Comparison of ENCODE assay signal across 1 cellular context in the genomic region with DNA sequence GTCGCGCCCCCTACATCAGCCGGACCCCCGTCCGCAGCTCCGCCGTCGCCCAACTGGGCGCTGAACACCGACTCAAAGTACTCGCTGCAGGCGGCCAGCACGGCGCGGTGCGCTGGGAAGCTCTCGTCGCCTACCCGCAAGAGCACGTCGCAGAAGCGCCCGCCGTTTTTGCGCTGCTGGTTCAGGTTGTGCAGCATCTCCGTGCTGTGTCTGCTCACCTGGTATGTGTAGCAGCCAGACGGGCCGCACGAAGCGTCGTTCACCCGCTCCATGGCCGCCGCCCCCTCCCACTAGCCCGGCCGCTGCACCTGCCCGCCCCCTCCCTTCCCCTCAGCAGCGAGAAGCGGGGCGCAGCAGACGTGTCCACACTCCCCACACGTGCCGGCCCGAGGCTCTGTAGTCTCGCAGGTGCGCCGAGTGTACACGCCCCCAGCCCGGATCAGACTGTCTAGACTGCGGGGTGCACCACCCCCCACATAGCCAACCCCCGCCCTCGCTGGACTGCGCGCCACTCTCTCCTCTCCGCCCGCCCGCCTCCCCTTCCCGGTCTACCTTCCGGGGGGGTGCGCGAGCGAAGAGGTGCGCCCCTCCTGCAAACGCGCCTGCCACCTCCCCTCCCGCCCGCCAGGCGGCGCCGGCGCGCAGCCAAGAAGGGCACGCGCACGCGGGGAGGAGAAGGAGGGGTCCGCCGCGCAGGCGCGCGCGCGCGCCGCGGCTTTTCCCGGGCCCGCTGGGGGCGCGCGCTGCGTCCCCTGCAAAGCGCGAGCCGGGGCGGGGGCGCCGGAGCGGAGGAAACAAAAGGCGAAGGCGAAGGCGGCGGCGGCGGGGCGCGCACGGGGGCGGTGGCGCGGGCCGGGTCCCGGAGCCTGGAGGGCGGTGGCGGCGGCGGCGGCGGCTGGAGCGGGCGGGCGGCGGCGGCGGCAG.
TF ChIP-seq lines count a peak whose summit lies in the region.

No MANE protein-coding gene starts in this region.

TF ChIP-seq in HEK293, 187 proteins besides CTCF, POLR2A, EP300 and RAD21 (continued from another document and continues in another):
- TF ChIP-seq, protein P1, sequence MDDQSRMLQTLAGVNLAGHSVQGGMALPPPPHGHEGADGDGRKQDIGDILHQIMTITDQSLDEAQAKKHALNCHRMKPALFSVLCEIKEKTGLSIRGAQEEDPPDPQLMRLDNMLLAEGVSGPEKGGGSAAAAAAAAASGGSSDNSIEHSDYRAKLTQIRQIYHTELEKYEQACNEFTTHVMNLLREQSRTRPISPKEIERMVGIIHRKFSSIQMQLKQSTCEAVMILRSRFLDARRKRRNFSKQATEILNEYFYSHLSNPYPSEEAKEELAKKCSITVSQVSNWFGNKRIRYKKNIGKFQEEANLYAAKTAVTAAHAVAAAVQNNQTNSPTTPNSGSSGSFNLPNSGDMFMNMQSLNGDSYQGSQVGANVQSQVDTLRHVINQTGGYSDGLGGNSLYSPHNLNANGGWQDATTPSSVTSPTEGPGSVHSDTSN (CRISPR knock-in tag; IDR thresholded peaks at IDR 0.05) = peak; percentile 79
- TF ChIP-seq, protein P2, sequence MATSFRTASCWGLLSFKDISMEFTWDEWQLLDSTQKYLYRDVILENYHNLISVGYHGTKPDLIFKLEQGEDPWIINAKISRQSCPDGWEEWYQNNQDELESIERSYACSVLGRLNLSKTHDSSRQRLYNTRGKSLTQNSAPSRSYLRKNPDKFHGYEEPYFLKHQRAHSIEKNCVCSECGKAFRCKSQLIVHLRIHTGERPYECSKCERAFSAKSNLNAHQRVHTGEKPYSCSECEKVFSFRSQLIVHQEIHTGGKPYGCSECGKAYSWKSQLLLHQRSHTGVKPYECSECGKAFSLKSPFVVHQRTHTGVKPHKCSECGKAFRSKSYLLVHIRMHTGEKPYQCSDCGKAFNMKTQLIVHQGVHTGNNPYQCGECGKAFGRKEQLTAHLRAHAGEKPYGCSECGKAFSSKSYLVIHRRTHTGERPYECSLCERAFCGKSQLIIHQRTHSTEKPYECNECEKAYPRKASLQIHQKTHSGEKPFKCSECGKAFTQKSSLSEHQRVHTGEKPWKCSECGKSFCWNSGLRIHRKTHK (tag by site-specific recombination; IDR thresholded peaks at IDR 0.05) = no peak
- TF ChIP-seq, protein P3, sequence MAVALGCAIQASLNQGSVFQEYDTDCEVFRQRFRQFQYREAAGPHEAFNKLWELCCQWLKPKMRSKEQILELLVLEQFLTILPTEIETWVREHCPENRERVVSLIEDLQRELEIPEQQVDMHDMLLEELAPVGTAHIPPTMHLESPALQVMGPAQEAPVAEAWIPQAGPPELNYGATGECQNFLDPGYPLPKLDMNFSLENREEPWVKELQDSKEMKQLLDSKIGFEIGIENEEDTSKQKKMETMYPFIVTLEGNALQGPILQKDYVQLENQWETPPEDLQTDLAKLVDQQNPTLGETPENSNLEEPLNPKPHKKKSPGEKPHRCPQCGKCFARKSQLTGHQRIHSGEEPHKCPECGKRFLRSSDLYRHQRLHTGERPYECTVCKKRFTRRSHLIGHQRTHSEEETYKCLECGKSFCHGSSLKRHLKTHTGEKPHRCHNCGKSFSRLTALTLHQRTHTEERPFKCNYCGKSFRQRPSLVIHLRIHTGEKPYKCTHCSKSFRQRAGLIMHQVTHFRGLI (tag by site-specific recombination; IDR thresholded peaks at IDR 0.05) = no peak
- TF ChIP-seq, protein P4, sequence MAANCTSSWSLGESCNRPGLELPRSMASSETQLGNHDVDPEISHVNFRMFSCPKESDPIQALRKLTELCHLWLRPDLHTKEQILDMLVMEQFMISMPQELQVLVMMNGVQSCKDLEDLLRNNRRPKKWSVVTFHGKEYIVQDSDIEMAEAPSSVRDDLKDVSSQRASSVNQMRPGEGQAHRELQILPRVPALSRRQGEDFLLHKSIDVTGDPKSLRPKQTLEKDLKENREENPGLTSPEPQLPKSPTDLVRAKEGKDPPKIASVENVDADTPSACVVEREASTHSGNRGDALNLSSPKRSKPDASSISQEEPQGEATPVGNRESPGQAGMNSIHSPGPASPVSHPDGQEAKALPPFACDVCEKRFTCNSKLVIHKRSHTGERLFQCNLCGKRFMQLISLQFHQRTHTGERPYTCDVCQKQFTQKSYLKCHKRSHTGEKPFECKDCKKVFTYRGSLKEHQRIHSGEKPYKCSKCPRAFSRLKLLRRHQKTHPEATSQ (tag by site-specific recombination; IDR thresholded peaks at IDR 0.05) = peak; percentile 45; the same call in 1 of the 2 replicates
- TF ChIP-seq, protein P5, sequence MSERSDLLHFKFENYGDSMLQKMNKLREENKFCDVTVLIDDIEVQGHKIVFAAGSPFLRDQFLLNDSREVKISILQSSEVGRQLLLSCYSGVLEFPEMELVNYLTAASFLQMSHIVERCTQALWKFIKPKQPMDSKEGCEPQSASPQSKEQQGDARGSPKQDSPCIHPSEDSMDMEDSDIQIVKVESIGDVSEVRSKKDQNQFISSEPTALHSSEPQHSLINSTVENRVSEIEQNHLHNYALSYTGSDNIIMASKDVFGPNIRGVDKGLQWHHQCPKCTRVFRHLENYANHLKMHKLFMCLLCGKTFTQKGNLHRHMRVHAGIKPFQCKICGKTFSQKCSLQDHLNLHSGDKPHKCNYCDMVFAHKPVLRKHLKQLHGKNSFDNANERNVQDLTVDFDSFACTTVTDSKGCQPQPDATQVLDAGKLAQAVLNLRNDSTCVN (tag by site-specific recombination; optimal IDR thresholded peaks at IDR 0.05) = peak; percentile 90
- TF ChIP-seq EGR2 (tag by site-specific recombination; IDR thresholded peaks at IDR 0.05; ENCODE audit: low read depth) = peak; percentile 65; the same call in 1 of the 2 replicates
- no peak for TF ChIP-seq MEIS1 (CRISPR knock-in tag; IDR thresholded peaks at IDR 0.05; ENCODE audit: borderline replicate concordance)
- TF ChIP-seq, protein P6, sequence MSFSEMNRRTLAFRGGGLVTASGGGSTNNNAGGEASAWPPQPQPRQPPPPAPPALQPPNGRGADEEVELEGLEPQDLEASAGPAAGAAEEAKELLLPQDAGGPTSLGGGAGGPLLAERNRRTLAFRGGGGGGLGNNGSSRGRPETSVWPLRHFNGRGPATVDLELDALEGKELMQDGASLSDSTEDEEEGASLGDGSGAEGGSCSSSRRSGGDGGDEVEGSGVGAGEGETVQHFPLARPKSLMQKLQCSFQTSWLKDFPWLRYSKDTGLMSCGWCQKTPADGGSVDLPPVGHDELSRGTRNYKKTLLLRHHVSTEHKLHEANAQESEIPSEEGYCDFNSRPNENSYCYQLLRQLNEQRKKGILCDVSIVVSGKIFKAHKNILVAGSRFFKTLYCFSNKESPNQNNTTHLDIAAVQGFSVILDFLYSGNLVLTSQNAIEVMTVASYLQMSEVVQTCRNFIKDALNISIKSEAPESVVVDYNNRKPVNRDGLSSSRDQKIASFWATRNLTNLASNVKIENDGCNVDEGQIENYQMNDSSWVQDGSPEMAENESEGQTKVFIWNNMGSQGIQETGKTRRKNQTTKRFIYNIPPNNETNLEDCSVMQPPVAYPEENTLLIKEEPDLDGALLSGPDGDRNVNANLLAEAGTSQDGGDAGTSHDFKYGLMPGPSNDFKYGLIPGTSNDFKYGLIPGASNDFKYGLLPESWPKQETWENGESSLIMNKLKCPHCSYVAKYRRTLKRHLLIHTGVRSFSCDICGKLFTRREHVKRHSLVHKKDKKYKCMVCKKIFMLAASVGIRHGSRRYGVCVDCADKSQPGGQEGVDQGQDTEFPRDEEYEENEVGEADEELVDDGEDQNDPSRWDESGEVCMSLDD (tag by site-specific recombination; IDR thresholded peaks at IDR 0.05) = peak; percentile 95
- peak; percentile 50; the same call in 1 of the 2 replicates for TF ChIP-seq ZNF76 (tag by site-specific recombination; IDR thresholded peaks at IDR 0.05; ENCODE audit: borderline replicate concordance, low read depth)
- TF ChIP-seq, protein P7, sequence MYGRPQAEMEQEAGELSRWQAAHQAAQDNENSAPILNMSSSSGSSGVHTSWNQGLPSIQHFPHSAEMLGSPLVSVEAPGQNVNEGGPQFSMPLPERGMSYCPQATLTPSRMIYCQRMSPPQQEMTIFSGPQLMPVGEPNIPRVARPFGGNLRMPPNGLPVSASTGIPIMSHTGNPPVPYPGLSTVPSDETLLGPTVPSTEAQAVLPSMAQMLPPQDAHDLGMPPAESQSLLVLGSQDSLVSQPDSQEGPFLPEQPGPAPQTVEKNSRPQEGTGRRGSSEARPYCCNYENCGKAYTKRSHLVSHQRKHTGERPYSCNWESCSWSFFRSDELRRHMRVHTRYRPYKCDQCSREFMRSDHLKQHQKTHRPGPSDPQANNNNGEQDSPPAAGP (tag by site-specific recombination; IDR thresholded peaks at IDR 0.05) = peak; percentile 89
- peak; percentile 38 for TF ChIP-seq ZBTB17 (tag by site-specific recombination; IDR thresholded peaks at IDR 0.05)
- TF ChIP-seq ZBTB7A (tag by site-specific recombination; IDR thresholded peaks at IDR 0.05; ENCODE audit: low read depth) = peak; percentile 95
- peak; percentile 41; the same call in 1 of the 2 replicates for TF ChIP-seq WT1 (tag by site-specific recombination; IDR thresholded peaks at IDR 0.05)
- peak; percentile 85 for TF ChIP-seq KLF9 (tag by site-specific recombination; IDR thresholded peaks at IDR 0.05; ENCODE audit: low read depth)
- peak; percentile 60 for TF ChIP-seq ZNF324 (tag by site-specific recombination; IDR thresholded peaks at IDR 0.05)
- peak; percentile 54; the same call in 1 of the 2 replicates for TF ChIP-seq ZNF341 (tag by site-specific recombination; IDR thresholded peaks at IDR 0.05; ENCODE audit: low read depth)
- TF ChIP-seq ZNF571 (tag by site-specific recombination; IDR thresholded peaks at IDR 0.05) = no peak
- peak; percentile 93 for TF ChIP-seq GLIS2 (tag by site-specific recombination; IDR thresholded peaks at IDR 0.05)
- TF ChIP-seq KLF10 (tag by site-specific recombination; IDR thresholded peaks at IDR 0.05) = peak; percentile 12; the same call in 1 of the 2 replicates
- peak; percentile 42 for TF ChIP-seq SP3 (tag by site-specific recombination; IDR thresholded peaks at IDR 0.05)
- peak; percentile 70; the same call in 1 of the 2 replicates for TF ChIP-seq KLF8 (tag by site-specific recombination; IDR thresholded peaks at IDR 0.05)
- TF ChIP-seq, protein P8, sequence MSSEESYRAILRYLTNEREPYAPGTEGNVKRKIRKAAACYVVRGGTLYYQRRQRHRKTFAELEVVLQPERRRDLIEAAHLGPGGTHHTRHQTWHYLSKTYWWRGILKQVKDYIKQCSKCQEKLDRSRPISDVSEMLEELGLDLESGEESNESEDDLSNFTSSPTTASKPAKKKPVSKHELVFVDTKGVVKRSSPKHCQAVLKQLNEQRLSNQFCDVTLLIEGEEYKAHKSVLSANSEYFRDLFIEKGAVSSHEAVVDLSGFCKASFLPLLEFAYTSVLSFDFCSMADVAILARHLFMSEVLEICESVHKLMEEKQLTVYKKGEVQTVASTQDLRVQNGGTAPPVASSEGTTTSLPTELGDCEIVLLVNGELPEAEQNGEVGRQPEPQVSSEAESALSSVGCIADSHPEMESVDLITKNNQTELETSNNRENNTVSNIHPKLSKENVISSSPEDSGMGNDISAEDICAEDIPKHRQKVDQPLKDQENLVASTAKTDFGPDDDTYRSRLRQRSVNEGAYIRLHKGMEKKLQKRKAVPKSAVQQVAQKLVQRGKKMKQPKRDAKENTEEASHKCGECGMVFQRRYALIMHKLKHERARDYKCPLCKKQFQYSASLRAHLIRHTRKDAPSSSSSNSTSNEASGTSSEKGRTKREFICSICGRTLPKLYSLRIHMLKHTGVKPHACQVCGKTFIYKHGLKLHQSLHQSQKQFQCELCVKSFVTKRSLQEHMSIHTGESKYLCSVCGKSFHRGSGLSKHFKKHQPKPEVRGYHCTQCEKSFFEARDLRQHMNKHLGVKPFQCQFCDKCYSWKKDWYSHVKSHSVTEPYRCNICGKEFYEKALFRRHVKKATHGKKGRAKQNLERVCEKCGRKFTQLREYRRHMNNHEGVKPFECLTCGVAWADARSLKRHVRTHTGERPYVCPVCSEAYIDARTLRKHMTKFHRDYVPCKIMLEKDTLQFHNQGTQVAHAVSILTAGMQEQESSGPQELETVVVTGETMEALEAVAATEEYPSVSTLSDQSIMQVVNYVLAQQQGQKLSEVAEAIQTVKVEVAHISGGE (tag by site-specific recombination; conservative IDR thresholded peaks at IDR 0.05; ENCODE audit: low read depth) = peak; percentile 48; the same call in 1 of the 2 replicates
- no peak for TF ChIP-seq ZNF510 (tag by site-specific recombination; IDR thresholded peaks at IDR 0.05; ENCODE audit: insufficient replicate concordance)
- peak; percentile 97 for TF ChIP-seq GLIS1 (tag by site-specific recombination; IDR thresholded peaks at IDR 0.05)
- no peak for TF ChIP-seq GFI1B (tag by site-specific recombination; IDR thresholded peaks at IDR 0.05)
- TF ChIP-seq, protein P9, sequence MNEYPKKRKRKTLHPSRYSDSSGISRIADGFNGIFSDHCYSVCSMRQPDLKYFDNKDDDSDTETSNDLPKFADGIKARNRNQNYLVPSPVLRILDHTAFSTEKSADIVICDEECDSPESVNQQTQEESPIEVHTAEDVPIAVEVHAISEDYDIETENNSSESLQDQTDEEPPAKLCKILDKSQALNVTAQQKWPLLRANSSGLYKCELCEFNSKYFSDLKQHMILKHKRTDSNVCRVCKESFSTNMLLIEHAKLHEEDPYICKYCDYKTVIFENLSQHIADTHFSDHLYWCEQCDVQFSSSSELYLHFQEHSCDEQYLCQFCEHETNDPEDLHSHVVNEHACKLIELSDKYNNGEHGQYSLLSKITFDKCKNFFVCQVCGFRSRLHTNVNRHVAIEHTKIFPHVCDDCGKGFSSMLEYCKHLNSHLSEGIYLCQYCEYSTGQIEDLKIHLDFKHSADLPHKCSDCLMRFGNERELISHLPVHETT (tag by site-specific recombination; IDR thresholded peaks at IDR 0.05) = 0 out of 2 replicates have a peak, but pooled peaks have one; percentile 29
- 0 out of 2 replicates have a peak, but pooled peaks have one; percentile 25 for TF ChIP-seq ZNF660 (tag by site-specific recombination; IDR thresholded peaks at IDR 0.05)
- TF ChIP-seq ZSCAN30 (tag by site-specific recombination; IDR thresholded peaks at IDR 0.05) = peak; percentile 64
- TF ChIP-seq, protein P10, sequence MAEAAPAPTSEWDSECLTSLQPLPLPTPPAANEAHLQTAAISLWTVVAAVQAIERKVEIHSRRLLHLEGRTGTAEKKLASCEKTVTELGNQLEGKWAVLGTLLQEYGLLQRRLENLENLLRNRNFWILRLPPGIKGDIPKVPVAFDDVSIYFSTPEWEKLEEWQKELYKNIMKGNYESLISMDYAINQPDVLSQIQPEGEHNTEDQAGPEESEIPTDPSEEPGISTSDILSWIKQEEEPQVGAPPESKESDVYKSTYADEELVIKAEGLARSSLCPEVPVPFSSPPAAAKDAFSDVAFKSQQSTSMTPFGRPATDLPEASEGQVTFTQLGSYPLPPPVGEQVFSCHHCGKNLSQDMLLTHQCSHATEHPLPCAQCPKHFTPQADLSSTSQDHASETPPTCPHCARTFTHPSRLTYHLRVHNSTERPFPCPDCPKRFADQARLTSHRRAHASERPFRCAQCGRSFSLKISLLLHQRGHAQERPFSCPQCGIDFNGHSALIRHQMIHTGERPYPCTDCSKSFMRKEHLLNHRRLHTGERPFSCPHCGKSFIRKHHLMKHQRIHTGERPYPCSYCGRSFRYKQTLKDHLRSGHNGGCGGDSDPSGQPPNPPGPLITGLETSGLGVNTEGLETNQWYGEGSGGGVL (tag by site-specific recombination; IDR thresholded peaks at IDR 0.05) = peak; percentile 40
